ENCODE assay signal across 1 cellular context in genomic region chr3:99396651-99397050, GRCh38.
TF ChIP-seq lines count a peak whose summit lies in the region.

No MANE protein-coding gene starts in this region.

TF ChIP-seq in HepG2, 621 proteins besides CTCF, POLR2A, EP300 and RAD21 (continued from another document):
- TF ChIP-seq ATF7-NPFF (CRISPR knock-in tag; IDR thresholded peaks at IDR 0.05; ENCODE audit: low read depth) (no peak), ZNF737 (CRISPR knock-in tag; IDR thresholded peaks at IDR 0.05; ENCODE audit: borderline replicate concordance) (no peak)
